In genomic region chr4:42637861-42638260, GRCh38 we compare ENCODE assay signal across 19 cellular contexts. TPM values are rescaled to one million over a fixed set of nuclear protein-coding genes. Genes with fewer than 3 reads are reported as not detected.
DNase-seq lines count a peak whose midpoint lies in the region; ATAC-seq and TF ChIP-seq lines count a peak whose summit lies in the region.
"Had no signal": no experiment of that assay in that cellular context is flagged by ENCODE, and none has a peak within 500 bp of the region (broad histone marks: within the 10 kb centered on the region; RNA-seq: fewer than 3 reads in every experiment).

No MANE protein-coding gene starts in this region.

- H3K4me1 Mint-ChIP-seq in T-helper 17 cell (peaks cover 46% of the 10 kb centered on the region), neural progenitor cell (peaks cover 40% of the 10 kb centered on the region)

- H3K4me1 ChIP-seq in neural progenitor cell (peaks cover 83% of the 10 kb centered on the region), A673 (ENCODE audit: insufficient read depth, low read length, poor library complexity, severe bottlenecking) (no peaks in the 10 kb centered on the region)

- H3K36me3 ChIP-seq in neural progenitor cell (no peaks in the 10 kb centered on the region), A673 (ENCODE audit: insufficient read depth, low read length, poor library complexity, severe bottlenecking) (no peaks in the 10 kb centered on the region)

- H2AFZ ChIP-seq in neural progenitor cell (replicated peaks), result no peak overlapping the region

- peak; percentile 21 for ATAC-seq in GM18519 (IDR thresholded peaks at IDR 0.05; ENCODE audit: low FRiP score, unreplicated experiment)
- peak; percentile 20 for ATAC-seq in HG02870 (IDR thresholded peaks at IDR 0.05; ENCODE audit: unreplicated experiment)
- peak; percentile 22 for ATAC-seq in T-helper 17 cell
- ATAC-seq: body of pancreas, left lobe of liver, right cardiac atrium had no signal

- no peaks in the 10 kb centered on the region for H3K9me3 Mint-ChIP-seq in neural progenitor cell
- H3K9me3 Mint-ChIP-seq: activated naive CD4-positive, alpha-beta T cell treated with anti-CD3 and anti-CD28 coated beads, Interleukin-2, amount 50 U/mL, for 24 hours; T-helper 1 cell treated with Interleukin-12 subunit alpha and Interleukin-12 subunit beta and Interleukin-4 antibody, amounts not matched to agents 30 μg/mL and 1 μg/mL, for 36 hours had no signal

- BruUV-seq in A673 (replicated peaks; lab: Mats Ljungman, UMichigan), result no TSS peak

- H3K36me3 Mint-ChIP-seq in T-helper 17 cell (ENCODE audit: low read depth) (no peaks in the 10 kb centered on the region), neural progenitor cell (no peaks in the 10 kb centered on the region)

- H3K27me3 Mint-ChIP-seq in T-helper 17 cell (no peaks in the 10 kb centered on the region), neural progenitor cell (ENCODE audit: insufficient read depth, low read depth) (no peaks in the 10 kb centered on the region)
- H3K27me3 Mint-ChIP-seq: activated naive CD4-positive, alpha-beta T cell treated with anti-CD3 and anti-CD28 coated beads, Interleukin-2, amount 50 U/mL, for 24 hours had no signal

- peaks cover 30% of the 10 kb centered on the region for H3K79me2 ChIP-seq in neural progenitor cell (ENCODE audit: low read depth)

- no peak overlapping the region for H3K4me3 ChIP-seq in neural progenitor cell
- no peak overlapping the region for H3K4me3 ChIP-seq in A673 (ENCODE audit: low read depth, low read length, poor library complexity, severe bottlenecking)
- H3K4me3 ChIP-seq: body of pancreas had no signal

- no peak overlapping the region for H3K4me2 ChIP-seq in neural progenitor cell

- intact Hi-C loops in A673 (cut with micrococcal nuclease; ENCODE audit: unreplicated experiment), result no loop called here

- H3K27ac Mint-ChIP-seq in T-helper 17 cell, result no peak overlapping the region
- no peak overlapping the region for H3K27ac Mint-ChIP-seq in neural progenitor cell
- H3K27ac Mint-ChIP-seq: activated naive CD4-positive, alpha-beta T cell treated with anti-CD3 and anti-CD28 coated beads, Interleukin-2, amount 50 U/mL, for 24 hours; T-helper 1 cell treated with Interleukin-12 subunit alpha and Interleukin-12 subunit beta and Interleukin-4 antibody, amounts not matched to agents 30 μg/mL and 1 μg/mL, for 36 hours had no signal

- H3K27ac ChIP-seq in neural progenitor cell (peak overlapping the region; percentile 13), A673 (ENCODE audit: low read depth, low read length, poor library complexity, severe bottlenecking) (no peak overlapping the region)
- H3K27ac ChIP-seq: body of pancreas, VCaP had no signal

- peaks cover 10% of the 10 kb centered on the region for H3F3A ChIP-seq in neural progenitor cell (ENCODE audit: low read depth)

- CTCF ChIA-PET in A673 (lab: Charles Lee), result no interaction called here

- no peak overlapping the region for H3K9ac ChIP-seq in neural progenitor cell

- H3K4me3 Mint-ChIP-seq in T-helper 17 cell (no peak overlapping the region), neural progenitor cell (no peak overlapping the region)
- H3K4me3 Mint-ChIP-seq: activated naive CD4-positive, alpha-beta T cell treated with anti-CD3 and anti-CD28 coated beads, Interleukin-2, amount 50 U/mL, for 24 hours; T-helper 1 cell treated with Interleukin-12 subunit alpha and Interleukin-12 subunit beta and Interleukin-4 antibody, amounts not matched to agents 30 μg/mL and 1 μg/mL, for 36 hours had no signal

- H3K9me3 ChIP-seq in T-helper 17 cell (ENCODE audit: control insufficient read depth, low read length, poor library complexity, severe bottlenecking) (no peaks in the 10 kb centered on the region), neural progenitor cell (ENCODE audit: low read depth) (no peaks in the 10 kb centered on the region), A673 (ENCODE audit: low read depth, low read length, poor library complexity, severe bottlenecking) (no peaks in the 10 kb centered on the region)
- H3K9me3 ChIP-seq: body of pancreas had no signal

- TF ChIP-seq CTCF in neural progenitor cell (IDR thresholded peaks at IDR 0.05) (no peak), A673 (conservative IDR thresholded peaks at IDR 0.05; ENCODE audit: low read depth, low read length) (no peak)

- DNase-seq in T-helper 17 cell, result no peak
- no peak for DNase-seq in neural progenitor cell (ENCODE audit: low spot score)
- no peak for DNase-seq in GM03348 (ENCODE audit: low spot score)
- DNase-seq in NCI-H1436 treated with DMSO at 0.1 percent for 48 hours (lab: John Stamatoyannopoulos, UW), result no peak
- DNase-seq in A673 (ENCODE audit: low spot score), result no peak
- DNase-seq: activated CD4-positive, alpha-beta T cell treated with anti-CD3 and anti-CD28 coated beads, Interleukin-2, amount 50 U/mL, for 48 hours; body of pancreas; head of caudate nucleus; NCI-H1417; NCI-H2171 treated with DMSO at 0.1 percent for 48 hours; NCI-H69; right cardiac atrium; SIG-M5 had no signal

- POLR2A ChIA-PET in A673 (lab: Charles Lee; ENCODE audit: low non-redundant PET), result no interaction called here

- H3K27me3 ChIP-seq in neural progenitor cell, result no peaks in the 10 kb centered on the region
- peaks cover 5% of the 10 kb centered on the region for H3K27me3 ChIP-seq in A673 (replicated peaks; ENCODE audit: insufficient read depth, low read depth, low read length, poor library complexity)
- H3K27me3 ChIP-seq: body of pancreas had no signal

- no peaks in the 10 kb centered on the region for H4K20me1 ChIP-seq in neural progenitor cell (ENCODE audit: low read depth)

RNA-seq across cellular contexts. Expression of gene ATP8A1, which starts 19.0 kb away (rescaled TPM):
- total RNA-seq in T-helper 17 cell, result 10 to 100 TPM; 43.3 to 59.2 TPM
- 27.6 and 46.1 TPM in 2 replicates for total RNA-seq in neural progenitor cell (ENCODE audit: low replicate concordance)
- 0.28 and 0.90 TPM in 2 replicates for total RNA-seq in A673 (2021)

Comparison
In these comparisons a context has a peak if more than half of its experiments do, and no peak if none do; other contexts are left out.
1. RNA of gene ATP8A1, which starts 19.0 kb away (total RNA-seq): 43.3 to 59.2 TPM in T-helper 17 cell and 27.6 to 46.1 TPM in neural progenitor cell; 0.28 to 0.90 TPM in A673; every median in the first group is over 10 times any median in the second.
2. Peak in every context shown above with its lines, with median percentiles within 50 percentile points of each other: ATAC-seq.